Comparison of ENCODE assay signal across 10 cellular contexts in genomic region chr3:158847466-158847849, GRCh38. TPM values are rescaled to one million over a fixed set of nuclear protein-coding genes. Genes with fewer than 3 reads are reported as not detected.
DNase-seq lines count a peak whose midpoint lies in the region; ATAC-seq and TF ChIP-seq lines count a peak whose summit lies in the region.
"Had no signal": no experiment of that assay in that cellular context is flagged by ENCODE, and none has a peak within 500 bp of the region (broad histone marks: within the 10 kb centered on the region; RNA-seq: fewer than 3 reads in every experiment).

No MANE protein-coding gene starts in this region.

- H3K27me3 ChIP-seq in neural progenitor cell: no peaks in the 10 kb centered on the region

- POLR2A ChIA-PET in HEK293 (lab: Yijun Ruan, JAX): no interaction called here

- no peak overlapping the region for H3K4me3 Mint-ChIP-seq in activated T-cell treated with anti-CD3 and anti-CD28 coated beads, Interleukin-2, amount 50 U/mL, for 72 hours
- H3K4me3 Mint-ChIP-seq in activated T-cell treated with anti-CD3 and anti-CD28 coated beads, Interleukin-2, amount 50 U/mL, for 4 hours: no peak overlapping the region
- H3K4me3 Mint-ChIP-seq in neural progenitor cell: no peak overlapping the region
- H3K4me3 Mint-ChIP-seq: B cell had no signal

- no peak overlapping the region for H2AFZ ChIP-seq in neural progenitor cell (replicated peaks)

- no peak overlapping the region for H3K27ac ChIP-seq in HEK293 (ENCODE audit: extremely low read depth, low read depth, low read length)
- no peak overlapping the region for H3K27ac ChIP-seq in neural progenitor cell

- H4K20me1 ChIP-seq in neural progenitor cell (ENCODE audit: low read depth): no peaks in the 10 kb centered on the region

- no peak overlapping the region for H3K4me3 ChIP-seq in HEK293 (ENCODE audit: low read depth, low read length)
- no peak overlapping the region for H3K4me3 ChIP-seq in neural progenitor cell

- H3K9ac ChIP-seq in neural progenitor cell: no peak overlapping the region

- H3F3A ChIP-seq in neural progenitor cell (ENCODE audit: low read depth): no peaks in the 10 kb centered on the region

- ATAC-seq in activated T-cell treated with anti-CD3 and anti-CD28 coated beads, Interleukin-2, amount 50 U/mL, for 72 hours (replicated peaks in 1 of 2): peak; percentile 19 to 40
- no peak for ATAC-seq in activated T-cell treated with anti-CD3 and anti-CD28 coated beads, Interleukin-2, amount 50 U/mL, for 4 hours
- ATAC-seq in HG03520 (IDR thresholded peaks at IDR 0.05; ENCODE audit: unreplicated experiment): peak; percentile 26
- ATAC-seq in stimulated activated naive CD8-positive, alpha-beta T cell treated with anti-CD3 and anti-CD28 coated beads, Interleukin-15, Interleukin-2, amounts not matched to agents 100 U/mL and 50 U/mL, for 24 hours: peak; percentile 7
- ATAC-seq: sciatic nerve had no signal

- no peaks in the 10 kb centered on the region for H3K27me3 Mint-ChIP-seq in activated T-cell treated with anti-CD3 and anti-CD28 coated beads, Interleukin-2, amount 50 U/mL, for 72 hours (ENCODE audit: low read depth)
- no peaks in the 10 kb centered on the region for H3K27me3 Mint-ChIP-seq in activated T-cell treated with anti-CD3 and anti-CD28 coated beads, Interleukin-2, amount 50 U/mL, for 4 hours (ENCODE audit: low read depth)
- H3K27me3 Mint-ChIP-seq in neural progenitor cell (ENCODE audit: insufficient read depth, low read depth): peaks cover 7% of the 10 kb centered on the region
- H3K27me3 Mint-ChIP-seq: B cell had no signal

- H3K9me3 ChIP-seq in HEK293 (ENCODE audit: control insufficient read depth, insufficient read depth, low read depth, low read length) (no peaks in the 10 kb centered on the region), neural progenitor cell (ENCODE audit: low read depth) (no peaks in the 10 kb centered on the region)

- H3K79me2 ChIP-seq in neural progenitor cell (ENCODE audit: low read depth): no peaks in the 10 kb centered on the region

- H3K36me3 Mint-ChIP-seq in activated T-cell treated with anti-CD3 and anti-CD28 coated beads, Interleukin-2, amount 50 U/mL, for 72 hours (ENCODE audit: insufficient read depth in 2 of 2): no peaks in the 10 kb centered on the region
- H3K36me3 Mint-ChIP-seq in activated T-cell treated with anti-CD3 and anti-CD28 coated beads, Interleukin-2, amount 50 U/mL, for 4 hours (ENCODE audit: insufficient read depth): no peaks in the 10 kb centered on the region
- no peaks in the 10 kb centered on the region for H3K36me3 Mint-ChIP-seq in neural progenitor cell

- no peaks in the 10 kb centered on the region for H3K36me3 ChIP-seq in HEK293 (ENCODE audit: control insufficient read depth in 2 of 2, insufficient read depth in 1 of 2, low read length in 2 of 2)
- no peaks in the 10 kb centered on the region for H3K36me3 ChIP-seq in neural progenitor cell

- H3K4me1 ChIP-seq in HEK293 (ENCODE audit: control insufficient read depth, insufficient read depth, low read length) (no peaks in the 10 kb centered on the region), neural progenitor cell (peaks cover 6% of the 10 kb centered on the region)

- DNase-seq in activated T-cell treated with anti-CD3 and anti-CD28 coated beads, Interleukin-2, amount 50 U/mL, for 72 hours: no peak
- no peak for DNase-seq in activated T-cell treated with anti-CD3 and anti-CD28 coated beads, Interleukin-2, amount 50 U/mL, for 4 hours
- no peak for DNase-seq in stimulated activated naive CD8-positive, alpha-beta T cell treated with anti-CD3 and anti-CD28 coated beads, Interleukin-15, Interleukin-2, amounts not matched to agents 100 U/mL and 50 U/mL, for 24 hours
- DNase-seq in mucosa of gallbladder (ENCODE audit: low spot score) (no peak), neural progenitor cell (ENCODE audit: low spot score) (no peak), SW480 (ENCODE audit: low spot score) (no peak)

- H3K4me1 Mint-ChIP-seq in activated T-cell treated with anti-CD3 and anti-CD28 coated beads, Interleukin-2, amount 50 U/mL, for 72 hours (ENCODE audit: low read depth): peaks cover 21% of the 10 kb centered on the region
- H3K4me1 Mint-ChIP-seq in activated T-cell treated with anti-CD3 and anti-CD28 coated beads, Interleukin-2, amount 50 U/mL, for 4 hours (ENCODE audit: low read depth): peaks cover 7% of the 10 kb centered on the region
- peaks cover 7% of the 10 kb centered on the region for H3K4me1 Mint-ChIP-seq in neural progenitor cell

- CTCF ChIA-PET in HEK293 (lab: Yijun Ruan, JAX): interaction anchor here (1.4 to 4.9 kb wide), 5 partner anchors 9 to 411 kb away, joined by 3 to 82 read pairs (median 27); no protein-coding TSS in a partner anchor

- H3K9me3 Mint-ChIP-seq in activated T-cell treated with anti-CD3 and anti-CD28 coated beads, Interleukin-2, amount 50 U/mL, for 72 hours: no peaks in the 10 kb centered on the region
- H3K9me3 Mint-ChIP-seq in activated T-cell treated with anti-CD3 and anti-CD28 coated beads, Interleukin-2, amount 50 U/mL, for 4 hours: no peaks in the 10 kb centered on the region
- H3K9me3 Mint-ChIP-seq in neural progenitor cell: no peaks in the 10 kb centered on the region

- H3K27ac Mint-ChIP-seq in activated T-cell treated with anti-CD3 and anti-CD28 coated beads, Interleukin-2, amount 50 U/mL, for 72 hours: no peak overlapping the region
- no peak overlapping the region for H3K27ac Mint-ChIP-seq in neural progenitor cell
- H3K27ac Mint-ChIP-seq: B cell had no signal

- TF ChIP-seq CTCF in HEK293 (tag by site-specific recombination; IDR thresholded peaks at IDR 0.05): no peak
- TF ChIP-seq CTCF in neural progenitor cell (IDR thresholded peaks at IDR 0.05): no peak

- H3K4me2 ChIP-seq in neural progenitor cell: no peak overlapping the region

TF ChIP-seq in HEK293, 187 proteins besides CTCF, POLR2A, EP300 and RAD21:
- TF ChIP-seq ZNF398 (tag by site-specific recombination; IDR thresholded peaks at IDR 0.05): peak; percentile 70; the same call in 1 of the 2 replicates
- peak; percentile 86 for TF ChIP-seq SCRT1 (tag by site-specific recombination; IDR thresholded peaks at IDR 0.05; ENCODE audit: borderline replicate concordance)
- TF ChIP-seq ZNF645 (tag by site-specific recombination; IDR thresholded peaks at IDR 0.05): no peak
- peak; percentile 85 for TF ChIP-seq SCRT2 (tag by site-specific recombination; IDR thresholded peaks at IDR 0.05)

RNA-seq across cellular contexts. Expression of gene MFSD1, which starts 45.6 kb away (rescaled TPM):
- 10 to 100 TPM; 11.2 to 17.5 TPM for total RNA-seq in activated T-cell treated with anti-CD3 and anti-CD28 coated beads, Interleukin-2, amount 50 U/mL, for 72 hours
- total RNA-seq in activated T-cell treated with anti-CD3 and anti-CD28 coated beads, Interleukin-2, amount 50 U/mL, for 4 hours: 10 to 100 TPM; 19.8 to 25.2 (median 20.2) TPM
- total RNA-seq in mucosa of gallbladder: 53.1 TPM
- total RNA-seq in neural progenitor cell (ENCODE audit: low replicate concordance): 13.4 and 16.0 TPM in 2 replicates

Comparison
In these comparisons a context has a peak if more than half of its experiments do, and no peak if none do; other contexts are left out.
1. ATAC-seq: peak in activated T-cell treated with anti-CD3 and anti-CD28 coated beads, Interleukin-2, amount 50 U/mL, for 72 hours (2 of 2), HG03520 (single experiment) and stimulated activated naive CD8-positive, alpha-beta T cell treated with anti-CD3 and anti-CD28 coated beads, Interleukin-15, Interleukin-2, amounts not matched to agents 100 U/mL and 50 U/mL, for 24 hours (single experiment); none in activated T-cell treated with anti-CD3 and anti-CD28 coated beads, Interleukin-2, amount 50 U/mL, for 4 hours (0 of 2).